In the genomic region with DNA sequence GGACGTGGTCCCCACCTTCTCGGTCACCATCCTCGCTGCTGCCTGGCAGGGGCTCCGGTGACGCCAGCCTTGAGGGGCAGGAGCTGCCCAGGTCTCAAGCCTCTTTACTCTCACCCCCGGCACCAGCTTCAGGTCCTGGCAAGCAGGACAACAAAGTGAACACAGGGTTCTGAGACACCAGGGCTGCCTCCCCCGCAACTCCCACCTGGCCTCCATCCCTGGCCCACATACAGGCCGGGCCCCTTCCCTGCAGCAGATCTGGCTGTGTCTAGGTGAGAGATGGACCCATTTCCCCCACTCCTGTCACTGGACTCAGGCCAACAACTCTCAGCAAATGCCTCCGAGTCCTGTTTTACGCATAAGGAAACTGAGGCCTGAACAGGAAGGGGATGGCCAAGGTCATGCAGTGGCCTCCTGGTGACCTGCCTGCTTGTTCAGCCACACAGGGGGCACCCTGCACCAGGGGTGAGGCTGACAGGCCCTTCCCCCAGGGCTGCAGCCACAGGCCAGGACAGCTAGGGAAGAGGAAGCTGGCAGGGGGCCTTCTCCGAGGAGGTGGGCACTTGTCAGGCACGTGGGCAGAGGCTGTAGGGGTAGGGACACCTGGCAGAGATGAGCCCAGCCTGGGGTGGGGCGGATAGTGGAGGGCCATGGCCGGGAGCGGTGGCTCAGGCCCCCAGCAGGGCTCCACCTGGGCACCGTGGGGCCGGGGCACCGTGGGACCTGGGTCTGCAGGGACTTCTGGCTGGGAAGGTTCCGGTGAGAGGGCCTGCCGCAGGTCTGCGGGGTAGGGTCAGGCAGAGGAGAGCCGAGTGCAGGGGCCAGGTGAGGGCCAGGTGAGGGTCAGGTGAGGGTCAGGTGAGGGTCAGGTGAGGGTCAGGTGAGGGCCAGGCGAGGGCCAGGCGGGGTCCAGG, we compare ENCODE assay signal across 9 cellular contexts. TPM values are rescaled to one million over a fixed set of nuclear protein-coding genes. Genes with fewer than 3 reads are reported as not detected.
DNase-seq lines count a peak whose midpoint lies in the region; ATAC-seq and TF ChIP-seq lines count a peak whose summit lies in the region.
"Had no signal": no experiment of that assay in that cellular context is flagged by ENCODE, and none has a peak within 500 bp of the region (broad histone marks: within the 10 kb centered on the region; RNA-seq: fewer than 3 reads in every experiment).

No MANE protein-coding gene starts in this region.

- H3K4me3 ChIP-seq in AG09309 (ENCODE audit: control insufficient read depth, low read depth, low read length) (peak overlapping the region; percentile 38), IMR-90 (ENCODE audit: insufficient read depth, low read depth, low read length) (no peak overlapping the region), mesodermal cell (ENCODE audit: extremely low read depth, insufficient read depth, low read length, poor library complexity, severe bottlenecking) (peak overlapping the region; percentile 35)

- dilution Hi-C loops in IMR-90 (cut with HindIII; ENCODE audit: low sequenced_read_pairs, unreplicated experiment) = no loop called here

- H4K20me1 ChIP-seq in IMR-90 (ENCODE audit: insufficient read depth, low read length) = no peaks in the 10 kb centered on the region

- BruUV-seq in IMR-90 (replicated peaks; lab: Mats Ljungman, UMichigan) = no TSS peak

- H3K4me1 ChIP-seq in IMR-90 (ENCODE audit: control insufficient read depth, insufficient read depth, low read length) (peaks cover 3% of the 10 kb centered on the region), mesodermal cell (ENCODE audit: control insufficient read depth, insufficient read depth, low read length, poor library complexity, severe bottlenecking) (no peaks in the 10 kb centered on the region)

- H2AFZ ChIP-seq in IMR-90 (replicated peaks; ENCODE audit: low read length, poor library complexity) = peak overlapping the region; percentile 32

- WGBS in IMR-90 (ENCODE audit: extremely low coverage in 2 of 2, insufficient read length in 1 of 2), 2 experiments = 65% methylated on average over 15 of the region's 24 CpGs; no CpG with 5 or more reads in 1 of the 2 experiments
- WGBS in mesodermal cell (ENCODE audit: insufficient coverage in 2 of 2), 2 experiments = 74 to 84% methylated on average over 22 to 24 of the region's 24 CpGs

- H3K4ac ChIP-seq in IMR-90 (ENCODE audit: low read depth, low read length) = no peak overlapping the region

- in situ Hi-C loops in IMR-90 (cut with MboI; ENCODE audit: low sequenced_read_pairs) = no loop called here

- peaks cover 27% of the 10 kb centered on the region; the same call in 1 of the 2 replicates for H3K27me3 ChIP-seq in IMR-90 (ENCODE audit: control insufficient read depth, insufficient read depth, low read length)

- no peak overlapping the region for H2BK5ac ChIP-seq in IMR-90 (ENCODE audit: low read depth, low read length, poor library complexity, severe bottlenecking)

- H2BK15ac ChIP-seq in IMR-90 (ENCODE audit: low read depth, low read length) = no peak overlapping the region

- H3K27me3 Mint-ChIP-seq in central memory CD8-positive, alpha-beta T cell = peaks cover 10% of the 10 kb centered on the region

- no peak overlapping the region for H4K8ac ChIP-seq in IMR-90 (ENCODE audit: low read depth in 2 of 2, low read length in 2 of 2)

- DNase-seq in AG09309 (ENCODE audit: low read depth) (no peak), IMR-90 (no peak), RKO (ENCODE audit: low spot score) (no peak), D341Med (ENCODE audit: low spot score) (no peak), LoVo (ENCODE audit: low spot score) (no peak)
- DNase-seq in central memory CD8-positive, alpha-beta T cell (ENCODE audit: low spot score in 2 of 2) = no peak

- ATAC-seq in IMR-90 (ENCODE audit: low read depth) (no peak), HG02623 (IDR thresholded peaks at IDR 0.05; ENCODE audit: unreplicated experiment) (no peak)
- no peak for ATAC-seq in central memory CD8-positive, alpha-beta T cell (replicated peaks; ENCODE audit: extremely low read depth, poor library complexity, severe bottlenecking)

- no peaks in the 10 kb centered on the region for H3K9me1 ChIP-seq in IMR-90 (ENCODE audit: insufficient read depth, low read length)

- no peak overlapping the region for H2AK5ac ChIP-seq in IMR-90 (ENCODE audit: low read depth, low read length)

- no peak overlapping the region for H4K5ac ChIP-seq in IMR-90 (ENCODE audit: low read depth, low read length)

- POLR2A ChIA-PET in IMR-90 (lab: Charles Lee; ENCODE audit: unreplicated experiment) = no interaction called here

- no peak overlapping the region for H3K9ac ChIP-seq in IMR-90 (ENCODE audit: low read depth, low read length)

- H3K4me1 Mint-ChIP-seq in central memory CD8-positive, alpha-beta T cell = peaks cover 6% of the 10 kb centered on the region

- peak overlapping the region; percentile 37 for H2AK9ac ChIP-seq in IMR-90 (replicated peaks; ENCODE audit: low read depth, low read length, poor library complexity)

- no peaks in the 10 kb centered on the region for H3K79me1 ChIP-seq in IMR-90 (ENCODE audit: low read depth in 1 of 2, low read length in 2 of 2)

- TF ChIP-seq RAD21 in IMR-90 (IDR thresholded peaks at IDR 0.05; ENCODE audit: low read length) = no peak

- H3K36me3 Mint-ChIP-seq in central memory CD8-positive, alpha-beta T cell (ENCODE audit: insufficient read depth) = peaks cover 3% of the 10 kb centered on the region

- no peak overlapping the region for H3K27ac ChIP-seq in IMR-90 (ENCODE audit: insufficient read depth, low read length)
- H3K27ac ChIP-seq in mesodermal cell (ENCODE audit: low read depth, low read length, severe bottlenecking) = no peak overlapping the region

- H3K56ac ChIP-seq in IMR-90 (ENCODE audit: extremely low read depth, insufficient read depth, low read length) = no peak overlapping the region

- TF ChIP-seq POLR2A in IMR-90 (IDR thresholded peaks at IDR 0.05; ENCODE audit: low read depth, low read length) = no peak

- no peak overlapping the region for H3K14ac ChIP-seq in IMR-90 (replicated peaks; ENCODE audit: low read depth, low read length)

- CTCF ChIA-PET in IMR-90 (lab: Yijun Ruan, JAX) = no interaction called here

- TF ChIP-seq CTCF in AG09309 (IDR thresholded peaks at IDR 0.05; ENCODE audit: control insufficient read depth, insufficient read depth, low read depth, low read length, missing control alignments) (no peak), IMR-90 (conservative IDR thresholded peaks at IDR 0.05; ENCODE audit: low read depth, low read length) (no peak)

- no peak overlapping the region for H2BK120ac ChIP-seq in IMR-90 (ENCODE audit: low read depth, low read length)

- no peak overlapping the region for H3K23ac ChIP-seq in IMR-90 (ENCODE audit: low read depth, low read length)

- no peaks in the 10 kb centered on the region for H3K9me3 Mint-ChIP-seq in central memory CD8-positive, alpha-beta T cell

- intact Hi-C loops in IMR-90 (cut with micrococcal nuclease) = no loop called here

- H3K27ac Mint-ChIP-seq in central memory CD8-positive, alpha-beta T cell (ENCODE audit: low read depth) = peak overlapping the region; percentile 74

- H3K9me3 ChIP-seq in IMR-90 (ENCODE audit: control insufficient read depth, insufficient read depth, low read length) (no peaks in the 10 kb centered on the region), mesodermal cell (ENCODE audit: control insufficient read depth, low read length) (no peaks in the 10 kb centered on the region)

- H4K91ac ChIP-seq in IMR-90 (ENCODE audit: insufficient read depth, low read depth, low read length) = no peak overlapping the region

- H3K4me2 ChIP-seq in IMR-90 (ENCODE audit: low read depth, low read length) = no peak overlapping the region

- no peak overlapping the region for H3K18ac ChIP-seq in IMR-90 (ENCODE audit: low read depth, low read length)

- H2BK20ac ChIP-seq in IMR-90 (ENCODE audit: low read depth, low read length) = no peak overlapping the region

- no peaks in the 10 kb centered on the region for H3K36me3 ChIP-seq in IMR-90 (ENCODE audit: control insufficient read depth, insufficient read depth, low read length)
- no peaks in the 10 kb centered on the region for H3K36me3 ChIP-seq in mesodermal cell (ENCODE audit: control insufficient read depth, insufficient read depth, low read length)

- H3K4me3 Mint-ChIP-seq in central memory CD8-positive, alpha-beta T cell = peak overlapping the region; percentile 68

TF ChIP-seq in IMR-90, 13 proteins besides CTCF, POLR2A, EP300 and RAD21 (continues in another document):
- TF ChIP-seq, protein P1, sequence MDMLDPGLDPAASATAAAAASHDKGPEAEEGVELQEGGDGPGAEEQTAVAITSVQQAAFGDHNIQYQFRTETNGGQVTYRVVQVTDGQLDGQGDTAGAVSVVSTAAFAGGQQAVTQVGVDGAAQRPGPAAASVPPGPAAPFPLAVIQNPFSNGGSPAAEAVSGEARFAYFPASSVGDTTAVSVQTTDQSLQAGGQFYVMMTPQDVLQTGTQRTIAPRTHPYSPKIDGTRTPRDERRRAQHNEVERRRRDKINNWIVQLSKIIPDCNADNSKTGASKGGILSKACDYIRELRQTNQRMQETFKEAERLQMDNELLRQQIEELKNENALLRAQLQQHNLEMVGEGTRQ (IDR thresholded peaks at IDR 0.05; ENCODE audit: low read depth, low read length) = no peak
- TF ChIP-seq SMC3 (IDR thresholded peaks at IDR 0.05; ENCODE audit: low read depth, low read length) = no peak
- no peak for TF ChIP-seq FOS (IDR thresholded peaks at IDR 0.05; ENCODE audit: low read depth, low read length)
- no peak for TF ChIP-seq RCOR1 (IDR thresholded peaks at IDR 0.05; ENCODE audit: insufficient replicate concordance, low read length)
- no peak for TF ChIP-seq CHD1 (IDR thresholded peaks at IDR 0.05; ENCODE audit: low read depth, low read length)
- TF ChIP-seq, protein P2, sequence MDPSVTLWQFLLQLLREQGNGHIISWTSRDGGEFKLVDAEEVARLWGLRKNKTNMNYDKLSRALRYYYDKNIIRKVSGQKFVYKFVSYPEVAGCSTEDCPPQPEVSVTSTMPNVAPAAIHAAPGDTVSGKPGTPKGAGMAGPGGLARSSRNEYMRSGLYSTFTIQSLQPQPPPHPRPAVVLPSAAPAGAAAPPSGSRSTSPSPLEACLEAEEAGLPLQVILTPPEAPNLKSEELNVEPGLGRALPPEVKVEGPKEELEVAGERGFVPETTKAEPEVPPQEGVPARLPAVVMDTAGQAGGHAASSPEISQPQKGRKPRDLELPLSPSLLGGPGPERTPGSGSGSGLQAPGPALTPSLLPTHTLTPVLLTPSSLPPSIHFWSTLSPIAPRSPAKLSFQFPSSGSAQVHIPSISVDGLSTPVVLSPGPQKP (IDR thresholded peaks at IDR 0.05; ENCODE audit: borderline replicate concordance, low read depth, low read length) = no peak
- TF ChIP-seq MAZ (IDR thresholded peaks at IDR 0.05; ENCODE audit: borderline replicate concordance, low read depth, low read length) = no peak

RNA-seq across cellular contexts. Expression of gene PVALEF, which starts 46.7 kb away (rescaled TPM):
- not detected in 2 replicates for total RNA-seq in IMR-90 (2012; rRNA removed)
- not detected in 2 replicates for polyA plus RNA-seq in IMR-90 (2012; rRNA removed)
- not detected in 2 replicates for polyA plus RNA-seq in IMR-90 (2012; cell fraction: cytosol; rRNA removed)
- not detected in 2 replicates for polyA plus RNA-seq in IMR-90 (2012; cell fraction: nucleus; rRNA removed; ENCODE audit: low replicate concordance)
- not detected for polyA plus RNA-seq in mesodermal cell (2013, experiment 1 of 2)
- polyA plus RNA-seq in mesodermal cell (2013, experiment 2 of 2) = not detected
- total RNA-seq: renal cortical epithelial cell had no signal

RNA-seq across cellular contexts. Expression of gene AATK, which starts 47.5 kb away (rescaled TPM):
- total RNA-seq in IMR-90 (2012; rRNA removed) = under 0.01 TPM in 1 of 2 replicates, not detected in the other
- 0.21 and 0.26 TPM in 2 replicates for polyA plus RNA-seq in IMR-90 (2012; rRNA removed)
- 0.05 and 0.24 TPM in 2 replicates for polyA plus RNA-seq in IMR-90 (2012; cell fraction: cytosol; rRNA removed)
- polyA plus RNA-seq in IMR-90 (2012; cell fraction: nucleus; rRNA removed; ENCODE audit: low replicate concordance) = 0.38 and 0.65 TPM in 2 replicates
- 1.7 TPM for polyA plus RNA-seq in mesodermal cell (2013, experiment 1 of 2)
- polyA plus RNA-seq in mesodermal cell (2013, experiment 2 of 2) = 0.40 TPM
